Comparison of ENCODE assay signal across 30 cellular contexts in genomic region chr13:43916828-43917227, GRCh38.
"Had no signal": no experiment of that assay in that cellular context is flagged by ENCODE, and none has a peak within 500 bp of the region (broad histone marks: within the 10 kb centered on the region; RNA-seq: fewer than 3 reads in every experiment).

No MANE protein-coding gene starts in this region.

- H3K4me2 ChIP-seq: KMS-11, PC-9 had no signal

- H3K4me1 ChIP-seq: body of pancreas, breast epithelium had no signal

- H3K9ac ChIP-seq: KMS-11 had no signal

- H3K27ac ChIP-seq: body of pancreas, breast epithelium, KMS-11, PC-9, RWPE1 had no signal

- H3K9me3 ChIP-seq: body of pancreas, breast epithelium had no signal

- H2AFZ ChIP-seq: PC-9 had no signal

- ATAC-seq: activated CD8-positive, alpha-beta T cell treated with anti-CD3 and anti-CD28 coated beads for 36 hours; activated T-cell treated with anti-CD3 and anti-CD28 coated beads, Interleukin-2, amount 50 U/mL, for 72 hours; activated T-helper 17 cell treated with anti-CD3 and anti-CD28 coated beads, Interleukin-2, amount 50 U/mL, for 72 hours; body of pancreas; Right ventricle myocardium inferior had no signal

- H3K36me3 ChIP-seq: breast epithelium had no signal

- H3K4me3 ChIP-seq: body of pancreas, breast epithelium, PC-9 had no signal

- H3K27me3 ChIP-seq: body of pancreas, breast epithelium had no signal

- DNase-seq: activated CD4-positive, alpha-beta T cell treated with anti-CD3 and anti-CD28 coated beads, Interleukin-2, amount 10 ng/mL, durations not matched to agents 24 days and 14 days; activated CD4-positive, alpha-beta T cell treated with anti-CD3 and anti-CD28 coated beads, Interleukin-2, amount 50 U/mL, for 4 hours; activated CD8-positive, alpha-beta T cell treated with anti-CD3 and anti-CD28 coated beads for 36 hours; activated effector memory CD4-positive, alpha-beta T cell treated with anti-CD3 and anti-CD28 coated beads, Interleukin-2, amount 50 U/mL, for 16 hours; activated naive CD4-positive, alpha-beta T cell; activated naive CD4-positive, alpha-beta T cell treated with anti-CD3 and anti-CD28 coated beads, Interleukin-2, amount 50 U/mL, for 16 hours; activated naive CD8-positive, alpha-beta T cell treated with anti-CD3 and anti-CD28 coated beads for 36 hours; activated T-cell treated with anti-CD3 and anti-CD28 coated beads, Interleukin-2, amount 50 U/mL, for 1 hour; activated T-cell treated with anti-CD3 and anti-CD28 coated beads, Interleukin-2, amount 50 U/mL, for 72 hours; amniotic stem cell; aorta; body of pancreas; NCI-H1105; NCI-H1417 treated with DMSO at 0.1 percent for 48 hours; NCI-H187 treated with DMSO at 0.1 percent for 48 hours; NCI-H2081; NCI-H2171 treated with DMSO at 0.1 percent for 48 hours; NCI-H2227 treated with DMSO at 0.1 percent for 48 hours; NCI-H510A treated with DMSO at 0.1 percent for 48 hours; PC-9; SIG-M5; SW 1271; T-helper 1 cell; T-helper 2 cell; T-helper 9 cell had no signal
